In the genomic region with DNA sequence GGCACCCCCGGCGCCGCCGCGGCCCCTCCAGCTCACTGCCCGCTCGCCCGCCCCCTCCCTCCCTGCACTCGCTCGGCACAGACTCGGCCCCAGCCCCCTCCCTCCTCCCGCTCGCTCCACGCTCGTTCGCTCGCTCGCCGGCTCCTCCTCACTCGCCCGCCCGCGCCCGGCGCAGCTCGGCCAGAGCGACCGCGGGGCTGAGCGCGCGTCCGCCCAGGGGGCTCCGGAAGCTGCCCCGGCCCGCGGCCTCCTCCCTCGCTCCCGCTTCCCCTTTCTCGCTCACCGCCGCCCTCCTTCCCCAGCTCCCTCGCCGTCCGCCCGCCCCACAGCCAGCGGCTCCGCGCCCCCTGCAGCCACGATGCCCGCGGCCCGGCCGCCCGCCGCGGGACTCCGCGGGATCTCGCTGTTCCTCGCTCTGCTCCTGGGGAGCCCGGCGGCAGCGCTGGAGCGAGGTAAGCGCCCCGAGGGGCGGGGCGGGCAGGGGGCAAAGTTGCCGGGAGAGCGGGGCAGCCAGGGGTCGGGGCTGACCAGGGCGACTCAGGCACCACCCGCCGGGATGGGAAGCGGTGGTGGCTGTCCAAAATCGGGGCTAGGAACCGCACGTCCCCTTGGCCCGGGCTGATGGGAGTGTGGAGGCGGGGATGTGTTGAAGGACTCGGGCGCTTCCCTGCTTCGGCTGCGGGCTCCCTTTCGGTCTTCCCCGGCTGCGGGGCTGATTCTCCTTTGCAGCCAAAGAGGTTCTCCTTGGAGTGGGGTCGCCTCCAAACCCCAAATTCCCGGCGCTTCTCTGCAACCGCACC, we compare ENCODE assay signal across 8 cellular contexts. TPM values are rescaled to one million over a fixed set of nuclear protein-coding genes. Genes with fewer than 3 reads are reported as not detected.
DNase-seq lines count a peak whose midpoint lies in the region; ATAC-seq and TF ChIP-seq lines count a peak whose summit lies in the region.

A gene (plus strand): TSS at position 151 of the 800 bp plus-strand sequence. CDS start 208 bp downstream, at position 359.

- H3K36me3 Mint-ChIP-seq in activated naive CD4-positive, alpha-beta T cell treated with anti-CD3 and anti-CD28 coated beads for 36 hours (ENCODE audit: low read depth) = no peaks in the 10 kb centered on the region

- in situ Hi-C loops in GM13976 (cut with MboI; ENCODE audit: low sequenced_read_pairs, unreplicated experiment) = no loop called here

- H3K4me3 Mint-ChIP-seq in activated naive CD4-positive, alpha-beta T cell treated with anti-CD3 and anti-CD28 coated beads for 36 hours = no peak within 1 kb of the TSS

- intact Hi-C loops in left ventricle myocardium superior (cut with micrococcal nuclease) = no loop called here
- intact Hi-C loops in activated naive CD4-positive, alpha-beta T cell treated with anti-CD3 and anti-CD28 coated beads for 36 hours (cut with micrococcal nuclease) = no loop called here

- peaks cover 8% of the 10 kb centered on the region for H3K4me1 Mint-ChIP-seq in activated naive CD4-positive, alpha-beta T cell treated with anti-CD3 and anti-CD28 coated beads for 36 hours (ENCODE audit: low read depth)

- H3K27me3 Mint-ChIP-seq in activated naive CD4-positive, alpha-beta T cell treated with anti-CD3 and anti-CD28 coated beads for 36 hours (ENCODE audit: low read depth) = peaks cover 44% of the 10 kb centered on the region

- CTCF ChIA-PET in activated naive CD4-positive, alpha-beta T cell treated with anti-CD3 and anti-CD28 coated beads for 36 hours (lab: Charles Lee) = interaction anchor here (1.3 kb wide), 1 partner anchor 163 kb away, joined by 4 read pairs; no protein-coding TSS in a partner anchor

- peak; percentile 85 for ATAC-seq in left ventricle myocardium superior

- no peak within 1 kb of the TSS for H3K27ac Mint-ChIP-seq in activated naive CD4-positive, alpha-beta T cell treated with anti-CD3 and anti-CD28 coated beads for 36 hours

- TF ChIP-seq CTCF in GM13976 (IDR thresholded peaks at IDR 0.05; ENCODE audit: borderline replicate concordance, control extremely low read depth, extremely low read depth, insufficient read depth, missing control alignments) = no peak

- DNase-seq in GM13976 (ENCODE audit: low spot score) = peak; percentile 58
- DNase-seq in NOMO-1 (lab: John Stamatoyannopoulos, UW; ENCODE audit: unreplicated experiment in 2 of 2) = peak; percentile 43 to 56
- peak; percentile 36 for DNase-seq in left ventricle myocardium superior
- peak; percentile 63 for DNase-seq in retina
- DNase-seq in activated T-cell treated with anti-CD3 and anti-CD28 coated beads, Interleukin-2, amount 50 U/mL, for 48 hours = no peak
- DNase-seq in NAMALWA (ENCODE audit: low spot score) = no peak
- no peak for DNase-seq in NCI-H1694 treated with DMSO at 0.1 percent for 48 hours (lab: John Stamatoyannopoulos, UW)
- no peak for DNase-seq in activated naive CD4-positive, alpha-beta T cell treated with anti-CD3 and anti-CD28 coated beads for 36 hours

- H3K9me3 Mint-ChIP-seq in activated naive CD4-positive, alpha-beta T cell treated with anti-CD3 and anti-CD28 coated beads for 36 hours = no peaks in the 10 kb centered on the region

RNA-seq across cellular contexts. Expression of the gene that starts here (rescaled TPM):
- 0.37 TPM for total RNA-seq in left ventricle myocardium superior
- total RNA-seq in activated naive CD4-positive, alpha-beta T cell treated with anti-CD3 and anti-CD28 coated beads for 36 hours = not detected

Comparison
In these comparisons a context has a peak if more than half of its experiments do, and no peak if none do; other contexts are left out.
1. Peak in DNase-seq and ATAC-seq in left ventricle myocardium superior; RNA of the gene not detected or under 1 TPM.
2. DNase-seq: peak in GM13976 (single experiment), NOMO-1 (2 of 2) and retina (single experiment); none in activated T-cell treated with anti-CD3 and anti-CD28 coated beads, Interleukin-2, amount 50 U/mL, for 48 hours (0 of 2), NAMALWA (single experiment), NCI-H1694 treated with DMSO at 0.1 percent for 48 hours (single experiment) and activated naive CD4-positive, alpha-beta T cell treated with anti-CD3 and anti-CD28 coated beads for 36 hours (single experiment).